In the genomic region with DNA sequence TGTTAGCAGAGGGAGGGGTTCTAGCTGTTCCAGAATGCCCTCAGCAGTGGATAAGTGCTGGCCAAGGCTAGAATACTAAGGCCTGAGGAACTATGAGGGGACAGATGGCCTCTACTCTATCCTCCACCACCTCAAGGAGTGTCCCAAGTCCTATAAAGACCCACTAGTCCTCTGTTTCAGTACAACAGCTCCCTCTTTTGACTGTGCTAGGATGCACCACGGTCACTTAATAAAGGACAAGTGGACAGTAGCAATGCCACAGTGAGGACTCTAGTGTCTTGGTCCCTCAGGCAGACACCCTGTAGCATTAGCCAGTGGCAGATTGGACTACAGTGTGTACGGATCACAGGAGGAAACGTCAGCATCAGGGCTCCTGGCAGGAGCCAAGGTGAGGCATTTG, we compare ENCODE assay signal across 1 cellular context.
TF ChIP-seq lines count a peak whose summit lies in the region.

No MANE protein-coding gene starts in this region.

TF ChIP-seq in K562, 482 proteins besides CTCF, POLR2A, EP300 and RAD21 (continued from another document):
- TF ChIP-seq, protein P1, sequence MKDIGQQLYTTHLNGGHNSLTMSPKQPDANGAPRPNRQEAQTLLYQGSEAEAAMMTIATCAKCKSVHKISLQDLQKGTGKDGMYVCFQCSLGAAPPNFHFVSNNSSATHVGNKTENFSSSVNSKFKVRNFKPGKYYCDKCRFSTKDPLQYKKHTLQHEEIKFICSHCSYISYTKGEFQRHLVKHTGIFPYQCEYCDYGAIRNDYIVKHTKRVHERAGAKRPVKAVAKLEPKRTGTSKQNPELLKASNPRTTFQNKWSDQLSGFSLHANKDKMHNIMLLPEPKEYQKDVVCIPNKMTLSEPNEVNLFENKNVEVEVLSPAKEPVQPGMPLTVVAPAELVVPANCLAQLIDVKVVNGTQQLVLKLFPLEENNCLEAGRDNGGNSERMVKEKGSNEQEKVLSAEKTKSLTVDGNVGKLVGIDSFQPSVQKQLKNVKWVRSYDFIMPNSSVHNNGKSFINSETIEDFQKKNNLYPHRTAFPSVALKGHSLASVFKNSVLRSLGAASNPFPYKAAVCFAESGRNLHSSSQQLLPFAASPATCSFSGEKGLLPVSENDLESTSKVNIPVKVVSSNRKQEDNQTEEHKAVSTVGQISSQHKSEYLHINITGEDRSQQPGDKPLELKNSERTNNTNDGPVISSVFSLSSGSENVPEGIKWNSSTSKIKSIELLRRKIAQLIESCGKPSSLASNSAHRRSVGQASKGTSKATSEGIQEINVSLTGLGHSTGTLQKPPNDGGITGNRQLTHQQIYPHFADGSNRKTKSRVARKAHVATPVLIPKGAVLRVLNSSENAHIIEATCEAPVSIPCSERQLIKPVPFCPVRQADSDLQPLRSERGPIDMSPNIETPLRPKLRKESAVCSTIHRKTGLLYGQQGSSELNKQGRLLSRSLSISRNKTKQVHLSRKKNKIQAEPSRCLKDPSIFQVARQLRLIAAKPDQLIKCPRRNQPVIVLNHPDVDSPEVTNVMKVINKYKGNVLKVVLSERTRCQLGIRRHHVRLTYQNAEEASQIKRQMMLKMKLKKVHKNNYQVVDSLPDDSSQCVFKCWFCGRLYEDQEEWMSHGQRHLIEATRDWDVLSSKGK (CRISPR knock-in tag; IDR thresholded peaks at IDR 0.05) = no peak
- no peak for TF ChIP-seq ZNF780A (CRISPR knock-in tag; IDR thresholded peaks at IDR 0.05)
- TF ChIP-seq, protein P2, sequence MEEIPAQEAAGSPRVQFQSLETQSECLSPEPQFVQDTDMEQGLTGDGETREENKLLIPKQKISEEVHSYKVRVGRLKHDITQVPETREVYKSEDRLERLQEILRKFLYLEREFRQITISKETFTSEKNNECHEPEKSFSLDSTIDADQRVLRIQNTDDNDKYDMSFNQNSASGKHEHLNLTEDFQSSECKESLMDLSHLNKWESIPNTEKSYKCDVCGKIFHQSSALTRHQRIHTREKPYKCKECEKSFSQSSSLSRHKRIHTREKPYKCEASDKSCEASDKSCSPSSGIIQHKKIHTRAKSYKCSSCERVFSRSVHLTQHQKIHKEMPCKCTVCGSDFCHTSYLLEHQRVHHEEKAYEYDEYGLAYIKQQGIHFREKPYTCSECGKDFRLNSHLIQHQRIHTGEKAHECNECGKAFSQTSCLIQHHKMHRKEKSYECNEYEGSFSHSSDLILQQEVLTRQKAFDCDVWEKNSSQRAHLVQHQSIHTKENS (CRISPR knock-in tag; IDR thresholded peaks at IDR 0.05) = no peak
- no peak for TF ChIP-seq POLR2H (tag; IDR thresholded peaks at IDR 0.05; ENCODE audit: low read depth)
- TF ChIP-seq, protein P3, sequence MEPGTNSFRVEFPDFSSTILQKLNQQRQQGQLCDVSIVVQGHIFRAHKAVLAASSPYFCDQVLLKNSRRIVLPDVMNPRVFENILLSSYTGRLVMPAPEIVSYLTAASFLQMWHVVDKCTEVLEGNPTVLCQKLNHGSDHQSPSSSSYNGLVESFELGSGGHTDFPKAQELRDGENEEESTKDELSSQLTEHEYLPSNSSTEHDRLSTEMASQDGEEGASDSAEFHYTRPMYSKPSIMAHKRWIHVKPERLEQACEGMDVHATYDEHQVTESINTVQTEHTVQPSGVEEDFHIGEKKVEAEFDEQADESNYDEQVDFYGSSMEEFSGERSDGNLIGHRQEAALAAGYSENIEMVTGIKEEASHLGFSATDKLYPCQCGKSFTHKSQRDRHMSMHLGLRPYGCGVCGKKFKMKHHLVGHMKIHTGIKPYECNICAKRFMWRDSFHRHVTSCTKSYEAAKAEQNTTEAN (CRISPR knock-in tag; IDR thresholded peaks at IDR 0.05) = no peak
- no peak for TF ChIP-seq ELF2 (CRISPR knock-in tag; IDR thresholded peaks at IDR 0.05)
- TF ChIP-seq HDAC2 (IDR thresholded peaks at IDR 0.05) = no peak
- TF ChIP-seq ARHGAP35 (IDR thresholded peaks at IDR 0.05; ENCODE audit: partially characterized antibody) = no peak
- no peak for TF ChIP-seq ARID1B (IDR thresholded peaks at IDR 0.05)
- no peak for TF ChIP-seq SOX6 (IDR thresholded peaks at IDR 0.05)
- TF ChIP-seq, protein P4, sequence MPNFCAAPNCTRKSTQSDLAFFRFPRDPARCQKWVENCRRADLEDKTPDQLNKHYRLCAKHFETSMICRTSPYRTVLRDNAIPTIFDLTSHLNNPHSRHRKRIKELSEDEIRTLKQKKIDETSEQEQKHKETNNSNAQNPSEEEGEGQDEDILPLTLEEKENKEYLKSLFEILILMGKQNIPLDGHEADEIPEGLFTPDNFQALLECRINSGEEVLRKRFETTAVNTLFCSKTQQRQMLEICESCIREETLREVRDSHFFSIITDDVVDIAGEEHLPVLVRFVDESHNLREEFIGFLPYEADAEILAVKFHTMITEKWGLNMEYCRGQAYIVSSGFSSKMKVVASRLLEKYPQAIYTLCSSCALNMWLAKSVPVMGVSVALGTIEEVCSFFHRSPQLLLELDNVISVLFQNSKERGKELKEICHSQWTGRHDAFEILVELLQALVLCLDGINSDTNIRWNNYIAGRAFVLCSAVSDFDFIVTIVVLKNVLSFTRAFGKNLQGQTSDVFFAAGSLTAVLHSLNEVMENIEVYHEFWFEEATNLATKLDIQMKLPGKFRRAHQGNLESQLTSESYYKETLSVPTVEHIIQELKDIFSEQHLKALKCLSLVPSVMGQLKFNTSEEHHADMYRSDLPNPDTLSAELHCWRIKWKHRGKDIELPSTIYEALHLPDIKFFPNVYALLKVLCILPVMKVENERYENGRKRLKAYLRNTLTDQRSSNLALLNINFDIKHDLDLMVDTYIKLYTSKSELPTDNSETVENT (CRISPR knock-in tag; IDR thresholded peaks at IDR 0.05) = no peak
- no peak for TF ChIP-seq ETV6 (IDR thresholded peaks at IDR 0.05; ENCODE audit: borderline replicate concordance in 1 of 2, low read depth in 2 of 2, low read length in 1 of 2)
- no peak for TF ChIP-seq ETV6 (CRISPR knock-in tag; IDR thresholded peaks at IDR 0.05; ENCODE audit: borderline replicate concordance)
- no peak for TF ChIP-seq HLTF (IDR thresholded peaks at IDR 0.05)
